ENCODE assay signal across 11 cellular contexts in the genomic region with DNA sequence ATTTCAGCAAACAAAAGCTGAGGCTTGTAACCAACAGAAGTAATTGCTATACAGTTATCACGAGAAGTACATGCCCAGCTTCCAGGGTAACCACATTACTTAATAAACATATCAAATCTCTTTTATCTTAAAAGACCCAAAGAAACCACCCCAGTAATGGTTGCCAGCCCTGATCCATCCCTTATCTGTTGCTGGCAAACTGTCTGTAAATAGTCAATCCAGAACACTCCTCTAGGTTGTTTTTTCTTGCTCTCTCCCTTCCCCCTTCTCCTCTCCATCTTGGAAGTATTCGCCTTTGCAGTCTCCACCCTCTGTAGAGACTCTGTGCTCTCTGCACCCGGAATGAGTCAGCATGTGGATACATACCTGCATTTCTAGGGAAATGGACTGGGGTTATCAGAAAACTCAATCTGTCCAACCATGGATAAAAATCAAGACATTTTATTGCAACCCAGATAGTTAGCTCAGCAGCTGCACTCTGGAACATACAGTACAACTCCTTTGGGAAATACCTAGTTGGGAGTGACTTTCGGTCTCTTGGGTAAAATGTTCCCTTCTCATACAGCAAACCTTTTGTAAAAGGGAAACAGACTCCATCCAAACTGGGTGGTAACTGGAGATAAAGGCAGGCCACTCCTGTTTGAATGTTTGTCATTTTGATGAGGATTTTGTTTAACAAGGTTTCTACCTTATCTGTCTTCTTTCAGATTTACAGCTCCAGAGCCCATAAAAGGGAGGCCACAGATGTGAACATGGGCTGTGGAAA.
DNase-seq lines count a peak whose midpoint lies in the region; ATAC-seq, FAIRE-seq and TF ChIP-seq lines count a peak whose summit lies in the region.
"Had no signal": no experiment of that assay in that cellular context is flagged by ENCODE, and none has a peak within 500 bp of the region (broad histone marks: within the 10 kb centered on the region; RNA-seq: fewer than 3 reads in every experiment).

No MANE protein-coding gene starts in this region.

- peak; percentile 25 for FAIRE-seq in G401.6 (lab: Jason Lieb, UNC)

- no peaks in the 10 kb centered on the region for H3K36me3 ChIP-seq in Peyer's patch
- H3K36me3 ChIP-seq: SJSA1 had no signal

- ATAC-seq in activated CD4-positive, alpha-beta T cell treated with anti-CD3 and anti-CD28 coated beads for 36 hours, result no peak
- ATAC-seq in GM18511 (IDR thresholded peaks at IDR 0.05; ENCODE audit: unreplicated experiment), result no peak

- DNase-seq in Peyer's patch (peak in 1 of 3 donors; percentile 78), fibroblast of mammary gland (ENCODE audit: low read depth) (peak; percentile 24), progenitor cell of endocrine pancreas (ENCODE audit: low spot score, unreplicated experiment) (no peak), T-helper 1 cell (no peak)
- no peak for DNase-seq in activated CD4-positive, alpha-beta T cell treated with anti-CD3 and anti-CD28 coated beads for 36 hours
- no peak for DNase-seq in activated CD8-positive, alpha-beta memory T cell treated with anti-CD3 and anti-CD28 coated beads for 24 hours
- DNase-seq: activated effector memory CD4-positive, alpha-beta T cell treated with anti-CD3 and anti-CD28 coated beads, Interleukin-2, amount 50 U/mL, for 16 hours; GDM1 had no signal

- H3K4me1 Mint-ChIP-seq in progenitor cell of endocrine pancreas (ENCODE audit: low read depth), result peaks cover 48% of the 10 kb centered on the region
- H3K4me1 Mint-ChIP-seq in activated CD4-positive, alpha-beta T cell treated with anti-CD3 and anti-CD28 coated beads for 36 hours, result peaks cover 29% of the 10 kb centered on the region

- H3K27ac ChIP-seq in Peyer's patch, result peak overlapping the region in 3 of 4 donors; percentile 48 to 82 (median 74)
- H3K27ac ChIP-seq: SJSA1 had no signal

- H3K4me3 Mint-ChIP-seq in progenitor cell of endocrine pancreas (ENCODE audit: low read depth), result peak overlapping the region; percentile 37
- no peak overlapping the region for H3K4me3 Mint-ChIP-seq in activated CD4-positive, alpha-beta T cell treated with anti-CD3 and anti-CD28 coated beads for 36 hours

- TF ChIP-seq POLR2A in Peyer's patch (IDR thresholded peaks at IDR 0.05), result no peak

- H3K36me3 Mint-ChIP-seq in progenitor cell of endocrine pancreas (ENCODE audit: insufficient read depth), result no peaks in the 10 kb centered on the region
- peaks cover 10% of the 10 kb centered on the region for H3K36me3 Mint-ChIP-seq in activated CD4-positive, alpha-beta T cell treated with anti-CD3 and anti-CD28 coated beads for 36 hours (ENCODE audit: low read depth)

- intact Hi-C loops in activated CD4-positive, alpha-beta T cell treated with anti-CD3 and anti-CD28 coated beads for 36 hours (cut with DNase I, micrococcal nuclease), result no loop called here

- CTCF ChIA-PET in activated CD4-positive, alpha-beta T cell treated with anti-CD3 and anti-CD28 coated beads for 36 hours (lab: Charles Lee), result interaction anchor here (0.6 to 1.3 kb wide), 2 partner anchors 119 to 738 kb away, joined by 3 to 4 read pairs; no protein-coding TSS in a partner anchor

- no peaks in the 10 kb centered on the region for H3K27me3 ChIP-seq in Peyer's patch
- H3K27me3 ChIP-seq: SJSA1 had no signal

- POLR2A ChIA-PET in activated CD4-positive, alpha-beta T cell treated with anti-CD3 and anti-CD28 coated beads for 36 hours (lab: Charles Lee), result no interaction called here

- H3K27ac Mint-ChIP-seq in progenitor cell of endocrine pancreas, result peak overlapping the region; percentile 87
- no peak overlapping the region for H3K27ac Mint-ChIP-seq in activated CD4-positive, alpha-beta T cell treated with anti-CD3 and anti-CD28 coated beads for 36 hours

- peak in 1 of 6 experiments; percentile 13 for TF ChIP-seq CTCF in Peyer's patch (IDR thresholded peaks at IDR 0.05)
- TF ChIP-seq CTCF in fibroblast of mammary gland (conservative IDR thresholded peaks at IDR 0.05; ENCODE audit: control insufficient read depth, insufficient read depth, low read depth, low read length), result no peak
- TF ChIP-seq CTCF in progenitor cell of endocrine pancreas (IDR thresholded peaks at IDR 0.05; ENCODE audit: unreplicated experiment), result no peak

- H3K27me3 Mint-ChIP-seq in progenitor cell of endocrine pancreas, result peaks cover 3% of the 10 kb centered on the region
- no peaks in the 10 kb centered on the region for H3K27me3 Mint-ChIP-seq in activated CD4-positive, alpha-beta T cell treated with anti-CD3 and anti-CD28 coated beads for 36 hours

- H3K4me1 ChIP-seq in Peyer's patch, result peaks cover 0 to 31% (median 2%) of the 10 kb centered on the region in 4 donors

- H3K9me3 ChIP-seq in Peyer's patch, result no peaks in the 10 kb centered on the region
- H3K9me3 ChIP-seq: SJSA1 had no signal

- no peaks in the 10 kb centered on the region for H3K9me3 Mint-ChIP-seq in progenitor cell of endocrine pancreas (ENCODE audit: low read depth)
- H3K9me3 Mint-ChIP-seq in activated CD4-positive, alpha-beta T cell treated with anti-CD3 and anti-CD28 coated beads for 36 hours (ENCODE audit: low read depth), result no peaks in the 10 kb centered on the region

- H3K4me3 ChIP-seq in Peyer's patch, result no peak overlapping the region
- H3K4me3 ChIP-seq in fibroblast of mammary gland (ENCODE audit: control insufficient read depth, low read depth, low read length), result no peak overlapping the region
- H3K4me3 ChIP-seq: SJSA1 had no signal
